ENCODE assay signal across 24 cellular contexts in the genomic region with DNA sequence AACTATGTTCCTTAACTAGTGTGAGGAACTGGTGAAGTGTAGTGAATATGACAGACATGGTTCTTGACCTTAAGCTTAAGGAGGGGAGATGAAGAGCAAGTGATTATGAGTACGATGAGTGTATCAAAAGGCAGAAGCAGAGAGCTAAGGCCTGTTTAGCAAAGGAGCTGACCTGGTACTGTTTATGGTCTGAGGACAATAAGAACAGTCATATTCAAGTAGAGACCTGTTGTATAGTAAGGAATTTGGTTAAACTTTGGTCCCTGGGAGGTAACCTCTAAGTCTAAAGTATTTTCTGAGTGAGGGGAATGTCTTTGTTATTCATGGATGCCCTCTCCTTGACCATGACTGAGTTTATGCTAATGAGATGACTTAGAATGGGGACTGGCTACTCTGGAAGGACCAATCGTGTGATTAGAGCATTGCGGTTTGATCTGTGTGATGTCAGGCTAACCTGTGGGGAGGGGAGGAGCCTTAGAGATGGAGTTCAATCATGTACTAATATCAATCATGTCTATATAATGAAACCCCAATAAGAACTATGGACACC.
"Had no signal": no experiment of that assay in that cellular context is flagged by ENCODE, and none has a peak within 500 bp of the region (broad histone marks: within the 10 kb centered on the region; RNA-seq: fewer than 3 reads in every experiment).

No MANE protein-coding gene starts in this region.

- H3K4me1 Mint-ChIP-seq: activated naive CD4-positive, alpha-beta T cell treated with anti-CD3 and anti-CD28 coated beads, Interleukin-2, amount 10 ng/mL, durations not matched to agents 7 days and 5 days; naive thymus-derived CD4-positive, alpha-beta T cell; stimulated activated effector memory CD8-positive, alpha-beta T cell treated with anti-CD3 and anti-CD28 coated beads, Interleukin-12 subunit alpha, Interleukin-12 subunit beta, amount 100 ng/mL, for 72 hours had no signal

- H3K36me3 Mint-ChIP-seq: activated naive CD4-positive, alpha-beta T cell treated with anti-CD3 and anti-CD28 coated beads, Interleukin-2, amount 10 ng/mL, durations not matched to agents 7 days and 5 days; naive thymus-derived CD4-positive, alpha-beta T cell; stimulated activated effector memory CD8-positive, alpha-beta T cell treated with anti-CD3 and anti-CD28 coated beads, Interleukin-12 subunit alpha, Interleukin-12 subunit beta, amount 100 ng/mL, for 72 hours had no signal

- ATAC-seq: body of pancreas; left colon; naive thymus-derived CD4-positive, alpha-beta T cell; sciatic nerve; stimulated activated effector memory CD8-positive, alpha-beta T cell treated with anti-CD3 and anti-CD28 coated beads, Interleukin-12 subunit alpha, Interleukin-12 subunit beta, amount 100 ng/mL, for 72 hours had no signal

- H3K27ac Mint-ChIP-seq: activated naive CD4-positive, alpha-beta T cell treated with anti-CD3 and anti-CD28 coated beads, Interleukin-2, amount 10 ng/mL, durations not matched to agents 7 days and 5 days; dendritic cell treated with granulocyte-macrophage colony-stimulating factor and Interleukin-4, amounts not matched to agents 40 ng/mL and 50 ng/mL, for 4 days; naive thymus-derived CD4-positive, alpha-beta T cell; stimulated activated effector memory CD8-positive, alpha-beta T cell treated with anti-CD3 and anti-CD28 coated beads, Interleukin-12 subunit alpha, Interleukin-12 subunit beta, amount 100 ng/mL, for 72 hours had no signal

- DNase-seq: activated CD4-positive, alpha-beta T cell treated with anti-CD3 and anti-CD28 coated beads, Interleukin-2, amount 50 U/mL, for 4 hours; activated CD8-positive, alpha-beta memory T cell treated with anti-CD3 and anti-CD28 coated beads for 24 hours; activated effector memory CD4-positive, alpha-beta T cell treated with anti-CD3 and anti-CD28 coated beads, Interleukin-2, amount 50 U/mL, for 16 hours; activated naive CD4-positive, alpha-beta T cell treated with anti-CD3 and anti-CD28 coated beads, Interleukin-2, amount 10 ng/mL, durations not matched to agents 7 days and 5 days; activated T-cell treated with anti-CD3 and anti-CD28 coated beads, Interleukin-2, amount 50 U/mL, for 48 hours; amygdala; body of pancreas; effector CD4-positive, alpha-beta T cell; foreskin melanocyte; islet precursor cell; left colon; mesenchymal stem cell; naive thymus-derived CD4-positive, alpha-beta T cell; occipital lobe; small intestine; stimulated activated CD4-positive, alpha-beta T cell treated with anti-CD3 and anti-CD28 coated beads, Interleukin-2, amount 100 ng/mL, for 24 hours; stomach; T-helper 1 cell; T-helper 9 cell had no signal

- H3K4me3 Mint-ChIP-seq: activated naive CD4-positive, alpha-beta T cell treated with anti-CD3 and anti-CD28 coated beads, Interleukin-2, amount 10 ng/mL, durations not matched to agents 7 days and 5 days; dendritic cell treated with granulocyte-macrophage colony-stimulating factor and Interleukin-4, amounts not matched to agents 40 ng/mL and 50 ng/mL, for 4 days; naive thymus-derived CD4-positive, alpha-beta T cell; neural crest cell; stimulated activated effector memory CD8-positive, alpha-beta T cell treated with anti-CD3 and anti-CD28 coated beads, Interleukin-12 subunit alpha, Interleukin-12 subunit beta, amount 100 ng/mL, for 72 hours had no signal

- FAIRE-seq: endometrium, small intestine had no signal

- H3K9me3 Mint-ChIP-seq: activated naive CD4-positive, alpha-beta T cell treated with anti-CD3 and anti-CD28 coated beads, Interleukin-2, amount 10 ng/mL, durations not matched to agents 7 days and 5 days had no signal
